Comparison of ENCODE assay signal across 8 cellular contexts in genomic region chr2:27494284-27494943, GRCh38. TPM values are rescaled to one million over a fixed set of nuclear protein-coding genes. Genes with fewer than 3 reads are reported as not detected.
DNase-seq lines count a peak whose midpoint lies in the region; ATAC-seq, FAIRE-seq and TF ChIP-seq lines count a peak whose summit lies in the region.

No MANE protein-coding gene starts in this region.

- H3K27me3 ChIP-seq in HepG2 (ENCODE audit: control insufficient read depth in 1 of 2, insufficient read depth in 2 of 2, low read length in 2 of 2), result no peaks in the 10 kb centered on the region; a peak in 1 of 5 replicates

- CTCF ChIA-PET in activated CD4-positive, alpha-beta T cell treated with anti-CD3 and anti-CD28 coated beads for 36 hours (lab: Charles Lee), result interaction anchor here (0.6 kb wide), 1 partner anchor 135 kb away, joined by 3 read pairs; the partner anchor contains the start of genes CCDC121 and GPN1
- CTCF ChIA-PET in HepG2 (lab: Yijun Ruan, JAX; ENCODE audit: low intra/inter-chr PET ratio, low total read pairs), result no interaction called here

- TF ChIP-seq CTCF in cardiac fibroblast (IDR thresholded peaks at IDR 0.05; ENCODE audit: low read depth, low read length) (no peak), HepG2 (CRISPR knock-in tag; IDR thresholded peaks at IDR 0.05) (peak; percentile 30), D721Med (IDR thresholded peaks at IDR 0.05; ENCODE audit: insufficient read depth, missing control alignments) (no peak)

- peak; percentile 36 to 78; a peak in 2 of 4 replicates for TF ChIP-seq POLR2A in HepG2 (IDR thresholded peaks at IDR 0.05; ENCODE audit: insufficient read depth in 1 of 2, low read depth in 2 of 2, low read length in 2 of 2)

- POLR2A ChIA-PET in activated CD4-positive, alpha-beta T cell treated with anti-CD3 and anti-CD28 coated beads for 36 hours (lab: Charles Lee), result no interaction called here
- POLR2A ChIA-PET in HepG2 (lab: Yijun Ruan, JAX), result interaction anchor here (0.8 to 2.0 kb wide), 8 partner anchors 66 to 169 kb away, joined by 3 to 9 read pairs (median 4); partner anchors contain the start of genes CCDC121, GPN1, GTF3C2 and NRBP1

- no peaks in the 10 kb centered on the region for H3K36me3 Mint-ChIP-seq in activated CD4-positive, alpha-beta T cell treated with anti-CD3 and anti-CD28 coated beads for 36 hours (ENCODE audit: low read depth)

- peaks cover 22% of the 10 kb centered on the region for H3K4me1 Mint-ChIP-seq in activated CD4-positive, alpha-beta T cell treated with anti-CD3 and anti-CD28 coated beads for 36 hours

- H3K27me3 Mint-ChIP-seq in activated CD4-positive, alpha-beta T cell treated with anti-CD3 and anti-CD28 coated beads for 36 hours, result peaks cover 38% of the 10 kb centered on the region

- H3K27ac Mint-ChIP-seq in activated CD4-positive, alpha-beta T cell treated with anti-CD3 and anti-CD28 coated beads for 36 hours, result no peak overlapping the region

- no peak overlapping the region for H3K27ac ChIP-seq in HepG2 (ENCODE audit: extremely low read length, insufficient read depth, low read length)

- peak overlapping the region; percentile 36 for H3K4me3 Mint-ChIP-seq in activated CD4-positive, alpha-beta T cell treated with anti-CD3 and anti-CD28 coated beads for 36 hours

- H3K4me1 ChIP-seq in HepG2 (ENCODE audit: insufficient read depth, low read length), result peaks cover 67% of the 10 kb centered on the region

- DNase-seq in activated CD4-positive, alpha-beta T cell treated with anti-CD3 and anti-CD28 coated beads for 36 hours, result peak; percentile 13
- DNase-seq in activated CD4-positive, alpha-beta T cell treated with anti-CD3 and anti-CD28 coated beads for 4 hours, result no peak
- DNase-seq in cardiac fibroblast (ENCODE audit: low read depth in 2 of 2) (peak; percentile 60 to 80), HepG2 (ENCODE audit: low spot score) (peak; percentile 50), stromal cell of bone marrow (ENCODE audit: low read depth) (peak; percentile 47), NCI-H446 treated with DMSO at 0.1 percent for 48 hours (lab: John Stamatoyannopoulos, UW) (no peak), D721Med (ENCODE audit: insufficient read length, low spot score) (no peak)

- H3K9me3 Mint-ChIP-seq in activated CD4-positive, alpha-beta T cell treated with anti-CD3 and anti-CD28 coated beads for 36 hours (ENCODE audit: low read depth), result no peaks in the 10 kb centered on the region

- no peaks in the 10 kb centered on the region for H3K79me2 ChIP-seq in HepG2 (ENCODE audit: insufficient read depth, low read length)

- in situ Hi-C loops in HepG2 (cut with HindIII; ENCODE audit: extremely low pct_ligation_motif_present, low pct_unique_long_range_greater_than_20kb), result no loop called here

- no peak for FAIRE-seq in HepG2 (lab: Jason Lieb, UNC)
- no peak for FAIRE-seq in D721Med (lab: Jason Lieb, UNC)

- no peak overlapping the region for H2AFZ ChIP-seq in HepG2 (ENCODE audit: low read length)

- whole genome bisulfite sequencing in HepG2 (ENCODE audit: low lambda C conversion rate), result 12% methylated on average over 4 of the region's 35 CpGs

- no peaks in the 10 kb centered on the region for H3K36me3 ChIP-seq in HepG2 (replicated peaks in 1 of 2; ENCODE audit: control insufficient read depth in 1 of 2, insufficient read depth in 2 of 2, low read length in 2 of 2)

- TF ChIP-seq EP300 in HepG2 (IDR thresholded peaks at IDR 0.05; ENCODE audit: low read depth in 2 of 2, low read length in 2 of 2) (peak in 1 of 2 experiments; percentile 37; a peak in 1 of 4 replicates), HepG2 (CRISPR knock-in tag; IDR thresholded peaks at IDR 0.05; ENCODE audit: borderline replicate concordance) (no peak)

- BruUV-seq in HepG2 (replicated peaks; lab: Mats Ljungman, UMichigan), result no TSS peak

- H3K9ac ChIP-seq in HepG2 (ENCODE audit: insufficient read depth, low read depth, low read length), result peak overlapping the region; percentile 74

- peak overlapping the region; percentile 68 to 69 for H3K4me3 ChIP-seq in cardiac fibroblast (replicated peaks in 1 of 2; ENCODE audit: low read depth in 2 of 2, low read length in 2 of 2)
- peak overlapping the region; percentile 81 to 85 (median 83) for H3K4me3 ChIP-seq in HepG2 (replicated peaks in 1 of 3; ENCODE audit: insufficient read depth in 1 of 3, low read depth in 2 of 3, low read length in 3 of 3)

- intact Hi-C loops in activated CD4-positive, alpha-beta T cell treated with anti-CD3 and anti-CD28 coated beads for 36 hours (cut with DNase I, micrococcal nuclease), result no loop called here
- intact Hi-C loops in HepG2 (cut with micrococcal nuclease; ENCODE audit: unreplicated experiment), result no loop called here

- ATAC-seq in activated CD4-positive, alpha-beta T cell treated with anti-CD3 and anti-CD28 coated beads for 36 hours, result no peak
- ATAC-seq in HepG2 (peak; percentile 9), HG03520 (IDR thresholded peaks at IDR 0.05; ENCODE audit: unreplicated experiment) (no peak)

- H3K9me3 ChIP-seq in HepG2 (ENCODE audit: low read length), result no peaks in the 10 kb centered on the region

- H4K20me1 ChIP-seq in HepG2 (ENCODE audit: insufficient read depth, low read length), result no peaks in the 10 kb centered on the region

- 0 out of 2 replicates have a peak, but pooled peaks have one; percentile 23 for TF ChIP-seq RAD21 in HepG2 (CRISPR knock-in tag; IDR thresholded peaks at IDR 0.05)

- peak overlapping the region; percentile 95 for H3K4me2 ChIP-seq in HepG2 (ENCODE audit: low read depth, low read length)

RNA-seq across cellular contexts. Expression of gene FNDC4, which starts 0.6 kb away (rescaled TPM):
- not detected for total RNA-seq in activated CD4-positive, alpha-beta T cell treated with anti-CD3 and anti-CD28 coated beads for 36 hours
- 7.4 and 9.0 TPM in 2 replicates for total RNA-seq in HepG2 (2016; rRNA removed; fragmentation: Illumina TruSeq; extraction: Trizol)
- total RNA-seq in HepG2 (2016; cell fraction: cytosol; rRNA removed; fragmentation: Illumina TruSeq; extraction: Trizol; ENCODE audit: low read depth), result 18.3 and 18.6 TPM in 2 replicates
- 6.4 and 9.4 TPM in 2 replicates for total RNA-seq in HepG2 (2016; cell fraction: insoluble cytoplasmic fraction; rRNA removed; fragmentation: Illumina TruSeq; extraction: Trizol)
- total RNA-seq in HepG2 (2016; cell fraction: membrane; rRNA removed; fragmentation: Illumina TruSeq; extraction: Trizol), result 24.1 and 26.9 TPM in 2 replicates
- total RNA-seq in HepG2 (2016; cell fraction: nucleus; rRNA removed; fragmentation: Illumina TruSeq; extraction: Trizol), result 4.9 and 6.0 TPM in 2 replicates
- polyA plus RNA-seq in HepG2 (2011; rRNA removed), result 17.4 and 26.3 TPM in 2 replicates
- polyA plus RNA-seq in HepG2 (2011; cell fraction: cytosol; rRNA removed), result 18.5 and 21.7 TPM in 2 replicates
- polyA plus RNA-seq in HepG2 (2011; cell fraction: nucleus; rRNA removed), result 25.5 and 37.4 TPM in 2 replicates
- 11.2 and 21.4 TPM in 2 replicates for polyA plus RNA-seq in HepG2 (2012)
- 25.4 and 28.1 TPM in 2 replicates for polyA plus RNA-seq in HepG2 (2016; cell fraction: cytosol; fragmentation: Illumina TruSeq; extraction: Trizol; ENCODE audit: low read depth)
- polyA plus RNA-seq in HepG2 (2016; cell fraction: insoluble cytoplasmic fraction; fragmentation: Illumina TruSeq; extraction: Trizol; ENCODE audit: low read depth), result 8.3 and 8.5 TPM in 2 replicates
- 27.4 and 30.5 TPM in 2 replicates for polyA plus RNA-seq in HepG2 (2016; cell fraction: membrane; fragmentation: Illumina TruSeq; extraction: Trizol; ENCODE audit: low read depth)
- polyA plus RNA-seq in HepG2 (2016; cell fraction: nucleus; fragmentation: Illumina TruSeq; extraction: Trizol; ENCODE audit: insufficient read depth, low read depth), result 11.5 and 13.8 TPM in 2 replicates
- polyA minus RNA-seq in HepG2 (2011; rRNA and poly(A)+ RNA removed; ENCODE audit: low replicate concordance), result 27.7 TPM in 1 of 2 replicates, not detected in the other
- 6.4 and 7.1 TPM in 2 replicates for polyA minus RNA-seq in HepG2 (2011; cell fraction: cytosol; rRNA and poly(A)+ RNA removed)
- polyA minus RNA-seq in HepG2 (2011; cell fraction: nucleus; rRNA and poly(A)+ RNA removed), result 4.5 and 10.4 TPM in 2 replicates

RNA-seq across cellular contexts. Expression of gene GCKR, which starts 2.2 kb away (rescaled TPM):
- not detected for total RNA-seq in activated CD4-positive, alpha-beta T cell treated with anti-CD3 and anti-CD28 coated beads for 36 hours
- total RNA-seq in HepG2 (2016; rRNA removed; fragmentation: Illumina TruSeq; extraction: Trizol), result 6.9 and 15.2 TPM in 2 replicates
- 3.2 and 3.7 TPM in 2 replicates for total RNA-seq in HepG2 (2016; cell fraction: cytosol; rRNA removed; fragmentation: Illumina TruSeq; extraction: Trizol; ENCODE audit: low read depth)
- 6.0 and 16.1 TPM in 2 replicates for total RNA-seq in HepG2 (2016; cell fraction: insoluble cytoplasmic fraction; rRNA removed; fragmentation: Illumina TruSeq; extraction: Trizol)
- 2.4 and 3.5 TPM in 2 replicates for total RNA-seq in HepG2 (2016; cell fraction: membrane; rRNA removed; fragmentation: Illumina TruSeq; extraction: Trizol)
- total RNA-seq in HepG2 (2016; cell fraction: nucleus; rRNA removed; fragmentation: Illumina TruSeq; extraction: Trizol), result 29.2 and 33.6 TPM in 2 replicates
- 48.3 and 74.5 TPM in 2 replicates for polyA plus RNA-seq in HepG2 (2011; rRNA removed)
- 11.2 and 16.4 TPM in 2 replicates for polyA plus RNA-seq in HepG2 (2011; cell fraction: cytosol; rRNA removed)
- 238 and 360 TPM in 2 replicates for polyA plus RNA-seq in HepG2 (2011; cell fraction: nucleus; rRNA removed)
- polyA plus RNA-seq in HepG2 (2012), result 66.0 and 71.4 TPM in 2 replicates
- 0.67 and 0.96 TPM in 2 replicates for polyA plus RNA-seq in HepG2 (2016; cell fraction: cytosol; fragmentation: Illumina TruSeq; extraction: Trizol; ENCODE audit: low read depth)
- 3.8 and 5.0 TPM in 2 replicates for polyA plus RNA-seq in HepG2 (2016; cell fraction: insoluble cytoplasmic fraction; fragmentation: Illumina TruSeq; extraction: Trizol; ENCODE audit: low read depth)
- 1.5 and 1.7 TPM in 2 replicates for polyA plus RNA-seq in HepG2 (2016; cell fraction: membrane; fragmentation: Illumina TruSeq; extraction: Trizol; ENCODE audit: low read depth)
- 68.5 and 72.0 TPM in 2 replicates for polyA plus RNA-seq in HepG2 (2016; cell fraction: nucleus; fragmentation: Illumina TruSeq; extraction: Trizol; ENCODE audit: insufficient read depth, low read depth)
- 30.6 TPM in 1 of 2 replicates, not detected in the other for polyA minus RNA-seq in HepG2 (2011; rRNA and poly(A)+ RNA removed; ENCODE audit: low replicate concordance)
- 1.9 and 7.5 TPM in 2 replicates for polyA minus RNA-seq in HepG2 (2011; cell fraction: cytosol; rRNA and poly(A)+ RNA removed)
- polyA minus RNA-seq in HepG2 (2011; cell fraction: nucleus; rRNA and poly(A)+ RNA removed), result 88.6 and 140 TPM in 2 replicates

RNA-seq across cellular contexts. Expression of gene IFT172, which starts 4.9 kb away (rescaled TPM):
- 1 to 10 TPM; 8.7 TPM for total RNA-seq in activated CD4-positive, alpha-beta T cell treated with anti-CD3 and anti-CD28 coated beads for 36 hours
- total RNA-seq in HepG2 (2016; rRNA removed; fragmentation: Illumina TruSeq; extraction: Trizol), result 17.0 and 21.6 TPM in 2 replicates
- 5.1 and 5.9 TPM in 2 replicates for total RNA-seq in HepG2 (2016; cell fraction: cytosol; rRNA removed; fragmentation: Illumina TruSeq; extraction: Trizol; ENCODE audit: low read depth)
- 15.4 and 22.8 TPM in 2 replicates for total RNA-seq in HepG2 (2016; cell fraction: insoluble cytoplasmic fraction; rRNA removed; fragmentation: Illumina TruSeq; extraction: Trizol)
- total RNA-seq in HepG2 (2016; cell fraction: membrane; rRNA removed; fragmentation: Illumina TruSeq; extraction: Trizol), result 4.1 and 7.4 TPM in 2 replicates
- 24.2 and 27.6 TPM in 2 replicates for total RNA-seq in HepG2 (2016; cell fraction: nucleus; rRNA removed; fragmentation: Illumina TruSeq; extraction: Trizol)
- 30.7 and 35.7 TPM in 2 replicates for polyA plus RNA-seq in HepG2 (2011; rRNA removed)
- polyA plus RNA-seq in HepG2 (2011; cell fraction: cytosol; rRNA removed), result 11.2 and 12.0 TPM in 2 replicates
- 122 and 159 TPM in 2 replicates for polyA plus RNA-seq in HepG2 (2011; cell fraction: nucleus; rRNA removed)
- polyA plus RNA-seq in HepG2 (2012), result 21.4 and 26.2 TPM in 2 replicates
- 0.88 and 1.3 TPM in 2 replicates for polyA plus RNA-seq in HepG2 (2016; cell fraction: cytosol; fragmentation: Illumina TruSeq; extraction: Trizol; ENCODE audit: low read depth)
- polyA plus RNA-seq in HepG2 (2016; cell fraction: insoluble cytoplasmic fraction; fragmentation: Illumina TruSeq; extraction: Trizol; ENCODE audit: low read depth), result 8.0 and 8.4 TPM in 2 replicates
- 2.2 and 2.6 TPM in 2 replicates for polyA plus RNA-seq in HepG2 (2016; cell fraction: membrane; fragmentation: Illumina TruSeq; extraction: Trizol; ENCODE audit: low read depth)
- 41.9 and 42.9 TPM in 2 replicates for polyA plus RNA-seq in HepG2 (2016; cell fraction: nucleus; fragmentation: Illumina TruSeq; extraction: Trizol; ENCODE audit: insufficient read depth, low read depth)
- 30.2 and 40.9 TPM in 2 replicates for polyA minus RNA-seq in HepG2 (2011; rRNA and poly(A)+ RNA removed; ENCODE audit: low replicate concordance)
- 8.0 and 9.8 TPM in 2 replicates for polyA minus RNA-seq in HepG2 (2011; cell fraction: cytosol; rRNA and poly(A)+ RNA removed)
- polyA minus RNA-seq in HepG2 (2011; cell fraction: nucleus; rRNA and poly(A)+ RNA removed), result 76.2 and 89.9 TPM in 2 replicates

RNA-seq across cellular contexts. Expression of gene KRTCAP3, which starts 52.2 kb away (rescaled TPM):
- total RNA-seq in activated CD4-positive, alpha-beta T cell treated with anti-CD3 and anti-CD28 coated beads for 36 hours, result 1 to 10 TPM; 4.7 to 5.9 TPM
- 2.1 TPM in 1 of 2 replicates, not detected in the other for total RNA-seq in HepG2 (2016; rRNA removed; fragmentation: Illumina TruSeq; extraction: Trizol)
- total RNA-seq in HepG2 (2016; cell fraction: cytosol; rRNA removed; fragmentation: Illumina TruSeq; extraction: Trizol; ENCODE audit: low read depth), result not detected in 2 replicates
- 1.6 TPM in 1 of 2 replicates, not detected in the other for total RNA-seq in HepG2 (2016; cell fraction: insoluble cytoplasmic fraction; rRNA removed; fragmentation: Illumina TruSeq; extraction: Trizol)
- total RNA-seq in HepG2 (2016; cell fraction: membrane; rRNA removed; fragmentation: Illumina TruSeq; extraction: Trizol), result 0.28 and 0.31 TPM in 2 replicates
- 1.6 and 3.6 TPM in 2 replicates for total RNA-seq in HepG2 (2016; cell fraction: nucleus; rRNA removed; fragmentation: Illumina TruSeq; extraction: Trizol)
- polyA plus RNA-seq in HepG2 (2011; rRNA removed), result 4.5 and 5.6 TPM in 2 replicates
- polyA plus RNA-seq in HepG2 (2011; cell fraction: cytosol; rRNA removed), result 0.64 and 0.94 TPM in 2 replicates
- polyA plus RNA-seq in HepG2 (2011; cell fraction: nucleus; rRNA removed), result 57.5 and 78.7 TPM in 2 replicates
- 5.6 and 6.6 TPM in 2 replicates for polyA plus RNA-seq in HepG2 (2012)
- polyA plus RNA-seq in HepG2 (2016; cell fraction: cytosol; fragmentation: Illumina TruSeq; extraction: Trizol; ENCODE audit: low read depth), result 0.34 and 0.46 TPM in 2 replicates
- 0.41 TPM in 1 of 2 replicates, not detected in the other for polyA plus RNA-seq in HepG2 (2016; cell fraction: insoluble cytoplasmic fraction; fragmentation: Illumina TruSeq; extraction: Trizol; ENCODE audit: low read depth)
- polyA plus RNA-seq in HepG2 (2016; cell fraction: membrane; fragmentation: Illumina TruSeq; extraction: Trizol; ENCODE audit: low read depth), result 0.32 and 1.0 TPM in 2 replicates
- 12.5 and 13.4 TPM in 2 replicates for polyA plus RNA-seq in HepG2 (2016; cell fraction: nucleus; fragmentation: Illumina TruSeq; extraction: Trizol; ENCODE audit: insufficient read depth, low read depth)
- 0.77 and 4.4 TPM in 2 replicates for polyA minus RNA-seq in HepG2 (2011; rRNA and poly(A)+ RNA removed; ENCODE audit: low replicate concordance)
- not detected in 2 replicates for polyA minus RNA-seq in HepG2 (2011; cell fraction: cytosol; rRNA and poly(A)+ RNA removed)
- polyA minus RNA-seq in HepG2 (2011; cell fraction: nucleus; rRNA and poly(A)+ RNA removed), result 8.7 and 8.8 TPM in 2 replicates

Comparison
In these comparisons a context has a peak if more than half of its experiments do, and no peak if none do; other contexts are left out.
1. DNase-seq: peak in activated CD4-positive, alpha-beta T cell treated with anti-CD3 and anti-CD28 coated beads for 36 hours (single experiment), cardiac fibroblast (2 of 2), HepG2 (single experiment) and stromal cell of bone marrow (single experiment); none in activated CD4-positive, alpha-beta T cell treated with anti-CD3 and anti-CD28 coated beads for 4 hours (0 of 2), NCI-H446 treated with DMSO at 0.1 percent for 48 hours (single experiment) and D721Med (single experiment).